In the genomic region with DNA sequence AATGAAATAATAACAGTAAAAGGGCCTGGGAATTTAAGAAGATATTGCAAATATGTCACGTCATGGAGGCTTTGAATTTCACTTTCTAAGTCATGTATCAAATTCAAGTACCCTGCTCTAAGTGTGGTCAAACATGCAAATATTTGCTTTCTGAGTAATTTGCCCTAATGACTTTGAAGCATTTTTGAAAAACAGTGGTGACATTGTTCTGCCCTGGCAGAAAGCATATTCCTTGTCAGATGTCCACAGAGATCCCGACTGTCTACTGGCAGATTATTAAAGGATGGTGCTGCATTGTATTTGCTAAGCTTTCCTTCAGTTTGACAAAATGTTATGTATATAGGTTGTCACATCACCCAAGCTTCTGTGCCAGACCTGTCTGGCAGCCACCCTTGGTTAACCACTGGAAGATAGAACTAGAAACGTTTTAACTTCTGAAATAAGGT, we compare ENCODE assay signal across 1 cellular context.
TF ChIP-seq lines count a peak whose summit lies in the region.

No MANE protein-coding gene starts in this region.

TF ChIP-seq in HepG2, 621 proteins besides CTCF, POLR2A, EP300 and RAD21 (continued from another document):
- TF ChIP-seq, protein P1, sequence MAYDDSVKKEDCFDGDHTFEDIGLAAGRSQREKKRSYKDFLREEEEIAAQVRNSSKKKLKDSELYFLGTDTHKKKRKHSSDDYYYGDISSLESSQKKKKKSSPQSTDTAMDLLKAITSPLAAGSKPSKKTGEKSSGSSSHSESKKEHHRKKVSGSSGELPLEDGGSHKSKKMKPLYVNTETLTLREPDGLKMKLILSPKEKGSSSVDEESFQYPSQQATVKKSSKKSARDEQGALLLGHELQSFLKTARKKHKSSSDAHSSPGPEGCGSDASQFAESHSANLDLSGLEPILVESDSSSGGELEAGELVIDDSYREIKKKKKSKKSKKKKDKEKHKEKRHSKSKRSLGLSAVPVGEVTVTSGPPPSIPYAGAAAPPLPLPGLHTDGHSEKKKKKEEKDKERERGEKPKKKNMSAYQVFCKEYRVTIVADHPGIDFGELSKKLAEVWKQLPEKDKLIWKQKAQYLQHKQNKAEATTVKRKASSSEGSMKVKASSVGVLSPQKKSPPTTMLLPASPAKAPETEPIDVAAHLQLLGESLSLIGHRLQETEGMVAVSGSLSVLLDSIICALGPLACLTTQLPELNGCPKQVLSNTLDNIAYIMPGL (CRISPR knock-in tag; IDR thresholded peaks at IDR 0.05; ENCODE audit: borderline replicate concordance in 1 of 2, low read depth in 1 of 2) = 0 out of 4 replicates have a peak, but pooled peaks of 1 of the 2 experiments have one; percentile 21
- no peak for TF ChIP-seq SRSF1 (optimal IDR thresholded peaks at IDR 0.05; ENCODE audit: low read depth, low read length)
- no peak for TF ChIP-seq ZNF773 (CRISPR knock-in tag; IDR thresholded peaks at IDR 0.05; ENCODE audit: borderline replicate concordance)
- TF ChIP-seq, protein P2, sequence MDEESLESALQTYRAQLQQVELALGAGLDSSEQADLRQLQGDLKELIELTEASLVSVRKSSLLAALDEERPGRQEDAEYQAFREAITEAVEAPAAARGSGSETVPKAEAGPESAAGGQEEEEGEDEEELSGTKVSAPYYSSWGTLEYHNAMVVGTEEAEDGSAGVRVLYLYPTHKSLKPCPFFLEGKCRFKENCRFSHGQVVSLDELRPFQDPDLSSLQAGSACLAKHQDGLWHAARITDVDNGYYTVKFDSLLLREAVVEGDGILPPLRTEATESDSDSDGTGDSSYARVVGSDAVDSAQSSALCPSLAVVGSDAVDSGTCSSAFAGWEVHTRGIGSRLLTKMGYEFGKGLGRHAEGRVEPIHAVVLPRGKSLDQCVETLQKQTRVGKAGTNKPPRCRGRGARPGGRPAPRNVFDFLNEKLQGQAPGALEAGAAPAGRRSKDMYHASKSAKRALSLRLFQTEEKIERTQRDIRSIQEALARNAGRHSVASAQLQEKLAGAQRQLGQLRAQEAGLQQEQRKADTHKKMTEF (CRISPR knock-in tag; IDR thresholded peaks at IDR 0.05) = peak; percentile 96
- TF ChIP-seq SKI (IDR thresholded peaks at IDR 0.05; ENCODE audit: partially characterized antibody) = peak; percentile 97
- peak; percentile 70; the same call in 1 of the 2 replicates for TF ChIP-seq NR2F2 (IDR thresholded peaks at IDR 0.05; ENCODE audit: borderline replicate concordance, low read depth)
- TF ChIP-seq ZFP90 (CRISPR knock-in tag; IDR thresholded peaks at IDR 0.05; ENCODE audit: borderline replicate concordance) = no peak
- 0 out of 2 replicates have a peak, but pooled peaks have one; percentile 39 for TF ChIP-seq ZNF589 (CRISPR knock-in tag; conservative IDR thresholded peaks at IDR 0.05)
- TF ChIP-seq, protein P3, sequence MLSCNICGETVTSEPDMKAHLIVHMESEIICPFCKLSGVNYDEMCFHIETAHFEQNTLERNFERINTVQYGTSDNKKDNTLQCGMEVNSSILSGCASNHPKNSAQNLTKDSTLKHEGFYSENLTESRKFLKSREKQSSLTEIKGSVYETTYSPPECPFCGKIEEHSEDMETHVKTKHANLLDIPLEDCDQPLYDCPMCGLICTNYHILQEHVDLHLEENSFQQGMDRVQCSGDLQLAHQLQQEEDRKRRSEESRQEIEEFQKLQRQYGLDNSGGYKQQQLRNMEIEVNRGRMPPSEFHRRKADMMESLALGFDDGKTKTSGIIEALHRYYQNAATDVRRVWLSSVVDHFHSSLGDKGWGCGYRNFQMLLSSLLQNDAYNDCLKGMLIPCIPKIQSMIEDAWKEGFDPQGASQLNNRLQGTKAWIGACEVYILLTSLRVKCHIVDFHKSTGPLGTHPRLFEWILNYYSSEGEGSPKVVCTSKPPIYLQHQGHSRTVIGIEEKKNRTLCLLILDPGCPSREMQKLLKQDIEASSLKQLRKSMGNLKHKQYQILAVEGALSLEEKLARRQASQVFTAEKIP (CRISPR knock-in tag; IDR thresholded peaks at IDR 0.05; ENCODE audit: borderline replicate concordance) = no peak
- no peak for TF ChIP-seq ZNF850 (CRISPR knock-in tag; conservative IDR thresholded peaks at IDR 0.05)
- no peak for TF ChIP-seq SOX6 (IDR thresholded peaks at IDR 0.05)
- peak; percentile 95 for TF ChIP-seq SOX6 (CRISPR knock-in tag; IDR thresholded peaks at IDR 0.05)
- peak; percentile 80 for TF ChIP-seq KAT8 (CRISPR knock-in tag; IDR thresholded peaks at IDR 0.05)
- TF ChIP-seq SNAPC2 (CRISPR knock-in tag; IDR thresholded peaks at IDR 0.05) = 0 out of 2 replicates have a peak, but pooled peaks have one; percentile 31
- no peak for TF ChIP-seq ZFP36L1 (CRISPR knock-in tag; IDR thresholded peaks at IDR 0.05)
- TF ChIP-seq ZNF780A (CRISPR knock-in tag; IDR thresholded peaks at IDR 0.05) = no peak
- TF ChIP-seq ZSCAN9 (CRISPR knock-in tag; IDR thresholded peaks at IDR 0.05; ENCODE audit: borderline replicate concordance) = peak; percentile 84
- TF ChIP-seq ZFP82 (CRISPR knock-in tag; IDR thresholded peaks at IDR 0.05; ENCODE audit: borderline replicate concordance) = no peak
- TF ChIP-seq BRD4 (CRISPR knock-in tag; IDR thresholded peaks at IDR 0.05) = no peak
- TF ChIP-seq, protein P4, sequence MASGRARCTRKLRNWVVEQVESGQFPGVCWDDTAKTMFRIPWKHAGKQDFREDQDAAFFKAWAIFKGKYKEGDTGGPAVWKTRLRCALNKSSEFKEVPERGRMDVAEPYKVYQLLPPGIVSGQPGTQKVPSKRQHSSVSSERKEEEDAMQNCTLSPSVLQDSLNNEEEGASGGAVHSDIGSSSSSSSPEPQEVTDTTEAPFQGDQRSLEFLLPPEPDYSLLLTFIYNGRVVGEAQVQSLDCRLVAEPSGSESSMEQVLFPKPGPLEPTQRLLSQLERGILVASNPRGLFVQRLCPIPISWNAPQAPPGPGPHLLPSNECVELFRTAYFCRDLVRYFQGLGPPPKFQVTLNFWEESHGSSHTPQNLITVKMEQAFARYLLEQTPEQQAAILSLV (CRISPR knock-in tag; IDR thresholded peaks at IDR 0.05; ENCODE audit: borderline replicate concordance) = no peak
- no peak for TF ChIP-seq ZNF549 (CRISPR knock-in tag; IDR thresholded peaks at IDR 0.05)
- no peak for TF ChIP-seq ZNF772 (CRISPR knock-in tag; IDR thresholded peaks at IDR 0.05)
- peak; percentile 86 for TF ChIP-seq TCF7 (IDR thresholded peaks at IDR 0.05; ENCODE audit: low read depth)
- TF ChIP-seq MAFF (IDR thresholded peaks at IDR 0.05; ENCODE audit: low read depth, low read length) = peak; percentile 37
- no peak for TF ChIP-seq PHF20 (CRISPR knock-in tag; IDR thresholded peaks at IDR 0.05)
- TF ChIP-seq, protein P5, sequence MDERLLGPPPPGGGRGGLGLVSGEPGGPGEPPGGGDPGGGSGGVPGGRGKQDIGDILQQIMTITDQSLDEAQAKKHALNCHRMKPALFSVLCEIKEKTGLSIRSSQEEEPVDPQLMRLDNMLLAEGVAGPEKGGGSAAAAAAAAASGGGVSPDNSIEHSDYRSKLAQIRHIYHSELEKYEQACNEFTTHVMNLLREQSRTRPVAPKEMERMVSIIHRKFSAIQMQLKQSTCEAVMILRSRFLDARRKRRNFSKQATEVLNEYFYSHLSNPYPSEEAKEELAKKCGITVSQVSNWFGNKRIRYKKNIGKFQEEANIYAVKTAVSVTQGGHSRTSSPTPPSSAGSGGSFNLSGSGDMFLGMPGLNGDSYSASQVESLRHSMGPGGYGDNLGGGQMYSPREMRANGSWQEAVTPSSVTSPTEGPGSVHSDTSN (CRISPR knock-in tag; IDR thresholded peaks at IDR 0.05) = no peak
- TF ChIP-seq MIER3 (CRISPR knock-in tag; IDR thresholded peaks at IDR 0.05; ENCODE audit: borderline replicate concordance) = peak; percentile 70; the same call in 1 of the 2 replicates
- TF ChIP-seq, protein P6, sequence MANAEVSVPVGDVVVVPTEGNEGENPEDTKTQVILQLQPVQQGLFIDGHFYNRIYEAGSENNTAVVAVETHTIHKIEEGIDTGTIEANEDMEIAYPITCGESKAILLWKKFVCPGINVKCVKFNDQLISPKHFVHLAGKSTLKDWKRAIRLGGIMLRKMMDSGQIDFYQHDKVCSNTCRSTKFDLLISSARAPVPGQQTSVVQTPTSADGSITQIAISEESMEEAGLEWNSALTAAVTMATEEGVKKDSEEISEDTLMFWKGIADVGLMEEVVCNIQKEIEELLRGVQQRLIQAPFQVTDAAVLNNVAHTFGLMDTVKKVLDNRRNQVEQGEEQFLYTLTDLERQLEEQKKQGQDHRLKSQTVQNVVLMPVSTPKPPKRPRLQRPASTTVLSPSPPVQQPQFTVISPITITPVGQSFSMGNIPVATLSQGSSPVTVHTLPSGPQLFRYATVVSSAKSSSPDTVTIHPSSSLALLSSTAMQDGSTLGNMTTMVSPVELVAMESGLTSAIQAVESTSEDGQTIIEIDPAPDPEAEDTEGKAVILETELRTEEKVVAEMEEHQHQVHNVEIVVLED (CRISPR knock-in tag; IDR thresholded peaks at IDR 0.05; ENCODE audit: borderline replicate concordance) = no peak; the same call in 1 of the 2 replicates
- peak; percentile 90 for TF ChIP-seq SAP130 (CRISPR knock-in tag; IDR thresholded peaks at IDR 0.05; ENCODE audit: low read depth)
- TF ChIP-seq, protein P7, sequence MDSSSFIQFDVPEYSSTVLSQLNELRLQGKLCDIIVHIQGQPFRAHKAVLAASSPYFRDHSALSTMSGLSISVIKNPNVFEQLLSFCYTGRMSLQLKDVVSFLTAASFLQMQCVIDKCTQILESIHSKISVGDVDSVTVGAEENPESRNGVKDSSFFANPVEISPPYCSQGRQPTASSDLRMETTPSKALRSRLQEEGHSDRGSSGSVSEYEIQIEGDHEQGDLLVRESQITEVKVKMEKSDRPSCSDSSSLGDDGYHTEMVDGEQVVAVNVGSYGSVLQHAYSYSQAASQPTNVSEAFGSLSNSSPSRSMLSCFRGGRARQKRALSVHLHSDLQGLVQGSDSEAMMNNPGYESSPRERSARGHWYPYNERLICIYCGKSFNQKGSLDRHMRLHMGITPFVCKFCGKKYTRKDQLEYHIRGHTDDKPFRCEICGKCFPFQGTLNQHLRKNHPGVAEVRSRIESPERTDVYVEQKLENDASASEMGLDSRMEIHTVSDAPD (CRISPR knock-in tag; IDR thresholded peaks at IDR 0.05) = peak; percentile 48; the same call in 1 of the 2 replicates
- TF ChIP-seq, protein P8, sequence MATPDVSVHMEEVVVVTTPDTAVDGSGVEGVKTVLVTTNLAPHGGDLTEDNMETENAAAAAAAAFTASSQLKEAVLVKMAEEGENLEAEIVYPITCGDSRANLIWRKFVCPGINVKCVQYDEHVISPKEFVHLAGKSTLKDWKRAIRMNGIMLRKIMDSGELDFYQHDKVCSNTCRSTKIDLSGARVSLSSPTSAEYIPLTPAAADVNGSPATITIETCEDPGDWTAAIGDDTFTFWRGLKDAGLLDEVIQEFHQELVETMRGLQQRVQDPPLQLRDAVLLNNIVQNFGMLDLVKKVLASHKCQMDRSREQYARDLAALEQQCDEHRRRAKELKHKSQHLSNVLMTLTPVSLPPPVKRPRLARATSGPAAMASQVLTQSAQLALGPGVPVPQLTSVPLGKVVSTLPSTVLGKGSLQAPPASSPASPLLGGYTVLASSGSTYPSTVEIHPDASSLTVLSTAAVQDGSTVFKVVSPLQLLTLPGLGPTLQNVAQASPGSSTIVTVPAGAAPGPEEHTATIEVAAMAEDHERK (CRISPR knock-in tag; IDR thresholded peaks at IDR 0.05; ENCODE audit: low read depth) = no peak
- no peak for TF ChIP-seq ELF4 (CRISPR knock-in tag; IDR thresholded peaks at IDR 0.05; ENCODE audit: borderline replicate concordance)
